ENCODE assay signal across 1 cellular context in genomic region chr14:100317389-100317788, GRCh38.
TF ChIP-seq lines count a peak whose summit lies in the region.

No MANE protein-coding gene starts in this region.

TF ChIP-seq in HCT116, 20 proteins besides CTCF, POLR2A, EP300 and RAD21:
- TF ChIP-seq YY1 (IDR thresholded peaks at IDR 0.05; ENCODE audit: extremely low read depth, insufficient replicate concordance, low read depth, low read length) (no peak), EGR1 (IDR thresholded peaks at IDR 0.05; ENCODE audit: low read depth) (no peak), CEBPB (IDR thresholded peaks at IDR 0.05; ENCODE audit: low read depth) (no peak), POLR2AphosphoS5 (IDR thresholded peaks at IDR 0.05; ENCODE audit: low read depth, low read length) (no peak), EZH2phosphoT487 (IDR thresholded peaks at IDR 0.05; ENCODE audit: borderline replicate concordance) (no peak), FOSL1 (IDR thresholded peaks at IDR 0.05; ENCODE audit: low read depth) (no peak), SRF (IDR thresholded peaks at IDR 0.05; ENCODE audit: low read depth) (no peak), CBX3 (IDR thresholded peaks at IDR 0.05; ENCODE audit: low read depth) (no peak), JUND (IDR thresholded peaks at IDR 0.05) (no peak), EZH2 (IDR thresholded peaks at IDR 0.05) (no peak)
- TF ChIP-seq, protein P1, sequence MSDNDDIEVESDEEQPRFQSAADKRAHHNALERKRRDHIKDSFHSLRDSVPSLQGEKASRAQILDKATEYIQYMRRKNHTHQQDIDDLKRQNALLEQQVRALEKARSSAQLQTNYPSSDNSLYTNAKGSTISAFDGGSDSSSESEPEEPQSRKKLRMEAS (IDR thresholded peaks at IDR 0.05): no peak
- TF ChIP-seq, protein P2, sequence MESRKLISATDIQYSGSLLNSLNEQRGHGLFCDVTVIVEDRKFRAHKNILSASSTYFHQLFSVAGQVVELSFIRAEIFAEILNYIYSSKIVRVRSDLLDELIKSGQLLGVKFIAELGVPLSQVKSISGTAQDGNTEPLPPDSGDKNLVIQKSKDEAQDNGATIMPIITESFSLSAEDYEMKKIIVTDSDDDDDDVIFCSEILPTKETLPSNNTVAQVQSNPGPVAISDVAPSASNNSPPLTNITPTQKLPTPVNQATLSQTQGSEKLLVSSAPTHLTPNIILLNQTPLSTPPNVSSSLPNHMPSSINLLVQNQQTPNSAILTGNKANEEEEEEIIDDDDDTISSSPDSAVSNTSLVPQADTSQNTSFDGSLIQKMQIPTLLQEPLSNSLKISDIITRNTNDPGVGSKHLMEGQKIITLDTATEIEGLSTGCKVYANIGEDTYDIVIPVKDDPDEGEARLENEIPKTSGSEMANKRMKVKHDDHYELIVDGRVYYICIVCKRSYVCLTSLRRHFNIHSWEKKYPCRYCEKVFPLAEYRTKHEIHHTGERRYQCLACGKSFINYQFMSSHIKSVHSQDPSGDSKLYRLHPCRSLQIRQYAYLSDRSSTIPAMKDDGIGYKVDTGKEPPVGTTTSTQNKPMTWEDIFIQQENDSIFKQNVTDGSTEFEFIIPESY (IDR thresholded peaks at IDR 0.05; ENCODE audit: extremely low read depth, insufficient replicate concordance, low read length): no peak
- TF ChIP-seq, protein P3, sequence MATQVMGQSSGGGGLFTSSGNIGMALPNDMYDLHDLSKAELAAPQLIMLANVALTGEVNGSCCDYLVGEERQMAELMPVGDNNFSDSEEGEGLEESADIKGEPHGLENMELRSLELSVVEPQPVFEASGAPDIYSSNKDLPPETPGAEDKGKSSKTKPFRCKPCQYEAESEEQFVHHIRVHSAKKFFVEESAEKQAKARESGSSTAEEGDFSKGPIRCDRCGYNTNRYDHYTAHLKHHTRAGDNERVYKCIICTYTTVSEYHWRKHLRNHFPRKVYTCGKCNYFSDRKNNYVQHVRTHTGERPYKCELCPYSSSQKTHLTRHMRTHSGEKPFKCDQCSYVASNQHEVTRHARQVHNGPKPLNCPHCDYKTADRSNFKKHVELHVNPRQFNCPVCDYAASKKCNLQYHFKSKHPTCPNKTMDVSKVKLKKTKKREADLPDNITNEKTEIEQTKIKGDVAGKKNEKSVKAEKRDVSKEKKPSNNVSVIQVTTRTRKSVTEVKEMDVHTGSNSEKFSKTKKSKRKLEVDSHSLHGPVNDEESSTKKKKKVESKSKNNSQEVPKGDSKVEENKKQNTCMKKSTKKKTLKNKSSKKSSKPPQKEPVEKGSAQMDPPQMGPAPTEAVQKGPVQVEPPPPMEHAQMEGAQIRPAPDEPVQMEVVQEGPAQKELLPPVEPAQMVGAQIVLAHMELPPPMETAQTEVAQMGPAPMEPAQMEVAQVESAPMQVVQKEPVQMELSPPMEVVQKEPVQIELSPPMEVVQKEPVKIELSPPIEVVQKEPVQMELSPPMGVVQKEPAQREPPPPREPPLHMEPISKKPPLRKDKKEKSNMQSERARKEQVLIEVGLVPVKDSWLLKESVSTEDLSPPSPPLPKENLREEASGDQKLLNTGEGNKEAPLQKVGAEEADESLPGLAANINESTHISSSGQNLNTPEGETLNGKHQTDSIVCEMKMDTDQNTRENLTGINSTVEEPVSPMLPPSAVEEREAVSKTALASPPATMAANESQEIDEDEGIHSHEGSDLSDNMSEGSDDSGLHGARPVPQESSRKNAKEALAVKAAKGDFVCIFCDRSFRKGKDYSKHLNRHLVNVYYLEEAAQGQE (IDR thresholded peaks at IDR 0.05; ENCODE audit: low read depth): no peak
